Comparison of ENCODE assay signal across 19 cellular contexts in genomic region chr1:160653620-160654016, GRCh38. TPM values are rescaled to one million over a fixed set of nuclear protein-coding genes. Genes with fewer than 3 reads are reported as not detected.
DNase-seq lines count a peak whose midpoint lies in the region; ATAC-seq and TF ChIP-seq lines count a peak whose summit lies in the region.
"Had no signal": no experiment of that assay in that cellular context is flagged by ENCODE, and none has a peak within 500 bp of the region (broad histone marks: within the 10 kb centered on the region; RNA-seq: fewer than 3 reads in every experiment).

No MANE protein-coding gene starts in this region.

- no peak overlapping the region for H3K4me3 ChIP-seq in spleen
- no peak overlapping the region for H3K4me3 ChIP-seq in GM23248
- H3K4me3 ChIP-seq: A549, breast epithelium, ovary, skin epidermis had no signal

- H3F3A ChIP-seq in GM23248 (ENCODE audit: insufficient read depth), result no peaks in the 10 kb centered on the region

- no peak overlapping the region for H3K4me3 Mint-ChIP-seq in activated naive CD8-positive, alpha-beta T cell treated with anti-CD3 and anti-CD28 coated beads, Interleukin-2, amount 10 ng/mL, durations not matched to agents 7 days and 5 days
- H3K4me3 Mint-ChIP-seq in activated naive CD8-positive, alpha-beta T cell treated with anti-CD3 and anti-CD28 coated beads for 36 hours, result no peak overlapping the region
- no peak overlapping the region for H3K4me3 Mint-ChIP-seq in dendritic cell treated with granulocyte-macrophage colony-stimulating factor and Interleukin-4, amounts not matched to agents 40 ng/mL and 50 ng/mL, for 4 days
- H3K4me3 Mint-ChIP-seq: activated naive CD4-positive, alpha-beta T cell treated with anti-CD3 and anti-CD28 coated beads, Interleukin-2, amount 10 ng/mL, durations not matched to agents 7 days and 5 days had no signal

- TF ChIP-seq POLR2A in spleen (IDR thresholded peaks at IDR 0.05), result no peak

- TF ChIP-seq CTCF in spleen (IDR thresholded peaks at IDR 0.05 in 8 of 11, conservative IDR thresholded peaks at IDR 0.05 in 3 of 11), result no peak
- TF ChIP-seq CTCF in GM13976 (IDR thresholded peaks at IDR 0.05; ENCODE audit: borderline replicate concordance, control extremely low read depth, extremely low read depth, insufficient read depth, missing control alignments), result no peak

- H3K36me3 ChIP-seq in spleen (no peaks in the 10 kb centered on the region), GM23248 (ENCODE audit: low read depth) (no peaks in the 10 kb centered on the region)
- H3K36me3 ChIP-seq: breast epithelium, ovary had no signal

- no peaks in the 10 kb centered on the region for H3K9me3 Mint-ChIP-seq in activated naive CD8-positive, alpha-beta T cell treated with anti-CD3 and anti-CD28 coated beads, Interleukin-2, amount 10 ng/mL, durations not matched to agents 7 days and 5 days
- peaks cover 4% of the 10 kb centered on the region for H3K9me3 Mint-ChIP-seq in activated naive CD8-positive, alpha-beta T cell treated with anti-CD3 and anti-CD28 coated beads for 36 hours
- no peaks in the 10 kb centered on the region for H3K9me3 Mint-ChIP-seq in dendritic cell treated with granulocyte-macrophage colony-stimulating factor and Interleukin-4, amounts not matched to agents 40 ng/mL and 50 ng/mL, for 4 days

- peaks cover 55% of the 10 kb centered on the region for H3K4me1 Mint-ChIP-seq in activated naive CD8-positive, alpha-beta T cell treated with anti-CD3 and anti-CD28 coated beads, Interleukin-2, amount 10 ng/mL, durations not matched to agents 7 days and 5 days
- peaks cover 59% of the 10 kb centered on the region for H3K4me1 Mint-ChIP-seq in activated naive CD8-positive, alpha-beta T cell treated with anti-CD3 and anti-CD28 coated beads for 36 hours
- peaks cover 50% of the 10 kb centered on the region for H3K4me1 Mint-ChIP-seq in dendritic cell treated with granulocyte-macrophage colony-stimulating factor and Interleukin-4, amounts not matched to agents 40 ng/mL and 50 ng/mL, for 4 days (ENCODE audit: low read depth)

- no peak overlapping the region for H3K4me2 ChIP-seq in GM23248 (ENCODE audit: unreplicated experiment)
- H3K4me2 ChIP-seq: A549 had no signal

- no peak overlapping the region for H2AFZ ChIP-seq in GM23248

- H3K27me3 Mint-ChIP-seq in activated naive CD8-positive, alpha-beta T cell treated with anti-CD3 and anti-CD28 coated beads, Interleukin-2, amount 10 ng/mL, durations not matched to agents 7 days and 5 days, result no peaks in the 10 kb centered on the region
- H3K27me3 Mint-ChIP-seq in activated naive CD8-positive, alpha-beta T cell treated with anti-CD3 and anti-CD28 coated beads for 36 hours, result no peaks in the 10 kb centered on the region
- no peaks in the 10 kb centered on the region for H3K27me3 Mint-ChIP-seq in dendritic cell treated with granulocyte-macrophage colony-stimulating factor and Interleukin-4, amounts not matched to agents 40 ng/mL and 50 ng/mL, for 4 days
- H3K27me3 Mint-ChIP-seq: activated naive CD4-positive, alpha-beta T cell treated with anti-CD3 and anti-CD28 coated beads, Interleukin-2, amount 10 ng/mL, durations not matched to agents 7 days and 5 days had no signal

- in situ Hi-C loops in GM23248 (cut with MboI) (no loop called here), GM13976 (cut with MboI; ENCODE audit: low sequenced_read_pairs, unreplicated experiment) (no loop called here)

- 71 to 89% (median 81%) methylated on average over 2 of the region's 2 CpGs for WGBS in spleen, 5 donors
- WGBS in GM23248 (ENCODE audit: low coverage in 1 of 2, low lambda C conversion rate in 2 of 2, missing lambda C conversion rate in 2 of 2), 2 experiments, result 14 to 16% methylated on average over 2 of the region's 2 CpGs

- no peak for DNase-seq in activated naive CD8-positive, alpha-beta T cell treated with anti-CD3 and anti-CD28 coated beads, Interleukin-2, amount 10 ng/mL, durations not matched to agents 7 days and 5 days
- no peak for DNase-seq in activated naive CD8-positive, alpha-beta T cell treated with anti-CD3 and anti-CD28 coated beads for 36 hours
- DNase-seq in UCSD-AML1 (lab: John Stamatoyannopoulos, UW; ENCODE audit: unreplicated experiment) (no peak), spleen (no peak), GM23248 (no peak), GM13976 (ENCODE audit: low spot score) (no peak)
- DNase-seq: activated naive CD4-positive, alpha-beta T cell treated with anti-CD3 and anti-CD28 coated beads, Interleukin-2, amount 10 ng/mL, durations not matched to agents 7 days and 5 days; effector memory CD4-positive, alpha-beta T cell; foreskin fibroblast; NCI-H2029; NCI-H774; ovary; SHP77 had no signal

- H4K20me1 ChIP-seq in GM23248 (ENCODE audit: insufficient read depth), result no peaks in the 10 kb centered on the region

- no peaks in the 10 kb centered on the region for H3K9me2 ChIP-seq in GM23248 (ENCODE audit: insufficient read depth)

- H3K27me3 ChIP-seq in spleen (replicated peaks in 1 of 7), result no peaks in the 10 kb centered on the region
- H3K27me3 ChIP-seq in GM23248 (replicated peaks; ENCODE audit: insufficient read depth), result no peaks in the 10 kb centered on the region
- H3K27me3 ChIP-seq: breast epithelium, ovary had no signal

- no peak overlapping the region for H3K9ac ChIP-seq in GM23248

- H3K79me2 ChIP-seq in GM23248 (ENCODE audit: insufficient read depth), result no peaks in the 10 kb centered on the region

- ATAC-seq in activated naive CD8-positive, alpha-beta T cell treated with anti-CD3 and anti-CD28 coated beads, Interleukin-2, amount 10 ng/mL, durations not matched to agents 7 days and 5 days (ENCODE audit: low read depth), result peak; percentile 35
- peak; percentile 39 for ATAC-seq in HG02973 (IDR thresholded peaks at IDR 0.05; ENCODE audit: unreplicated experiment)
- ATAC-seq: A549 had no signal

- peak overlapping the region in 4 of 8 donors; percentile 33 to 76 (median 48) for H3K27ac ChIP-seq in spleen
- H3K27ac ChIP-seq in GM23248, result no peak overlapping the region
- H3K27ac ChIP-seq: A549, breast epithelium, ovary had no signal

- no peaks in the 10 kb centered on the region for H3K9me3 ChIP-seq in spleen
- H3K9me3 ChIP-seq in GM23248 (ENCODE audit: low read depth), result no peaks in the 10 kb centered on the region
- H3K9me3 ChIP-seq: A549, breast epithelium, ovary had no signal

- H3K4me1 ChIP-seq in spleen, result peaks cover 23 to 77% (median 44%) of the 10 kb centered on the region in 6 donors
- no peaks in the 10 kb centered on the region for H3K4me1 ChIP-seq in GM23248 (ENCODE audit: insufficient read depth)
- H3K4me1 ChIP-seq: A549, breast epithelium had no signal

- H3K27ac Mint-ChIP-seq in activated naive CD8-positive, alpha-beta T cell treated with anti-CD3 and anti-CD28 coated beads, Interleukin-2, amount 10 ng/mL, durations not matched to agents 7 days and 5 days, result no peak overlapping the region
- H3K27ac Mint-ChIP-seq in activated naive CD8-positive, alpha-beta T cell treated with anti-CD3 and anti-CD28 coated beads for 36 hours, result no peak overlapping the region
- peak overlapping the region; percentile 52 for H3K27ac Mint-ChIP-seq in dendritic cell treated with granulocyte-macrophage colony-stimulating factor and Interleukin-4, amounts not matched to agents 40 ng/mL and 50 ng/mL, for 4 days

- H3K36me3 Mint-ChIP-seq in activated naive CD8-positive, alpha-beta T cell treated with anti-CD3 and anti-CD28 coated beads, Interleukin-2, amount 10 ng/mL, durations not matched to agents 7 days and 5 days, result peaks cover 20% of the 10 kb centered on the region
- peaks cover 23% of the 10 kb centered on the region for H3K36me3 Mint-ChIP-seq in activated naive CD8-positive, alpha-beta T cell treated with anti-CD3 and anti-CD28 coated beads for 36 hours
- peaks cover 50% of the 10 kb centered on the region for H3K36me3 Mint-ChIP-seq in dendritic cell treated with granulocyte-macrophage colony-stimulating factor and Interleukin-4, amounts not matched to agents 40 ng/mL and 50 ng/mL, for 4 days (ENCODE audit: low read depth)

- POLR2A ChIA-PET in activated naive CD8-positive, alpha-beta T cell treated with anti-CD3 and anti-CD28 coated beads, Interleukin-2, amount 10 ng/mL, durations not matched to agents 7 days and 5 days (lab: Charles Lee), result no interaction called here

- intact Hi-C loops in dendritic cell treated with granulocyte-macrophage colony-stimulating factor and Interleukin-4, amounts not matched to agents 40 ng/mL and 50 ng/mL, for 4 days (cut with micrococcal nuclease), result no loop called here
- intact Hi-C loops in spleen (cut with DNase I; ENCODE audit: low total_unique reads), result no loop called here

RNA-seq across cellular contexts. Expression of gene SLAMF1, which starts 6.8 kb away (rescaled TPM):
- total RNA-seq in activated naive CD8-positive, alpha-beta T cell treated with anti-CD3 and anti-CD28 coated beads, Interleukin-2, amount 10 ng/mL, durations not matched to agents 7 days and 5 days, result 10 to 100 TPM; 41.3 to 42.6 TPM
- total RNA-seq in activated naive CD8-positive, alpha-beta T cell treated with anti-CD3 and anti-CD28 coated beads for 36 hours, result 10 to 100 TPM; 39.8 to 41.6 TPM
- total RNA-seq in spleen, result 10 to 100 TPM in 6 of 7 donors, 1 to 10 TPM in 1; 7.4 to 18.3 (median 11.3) TPM
- polyA plus RNA-seq in spleen (1 to 10 TPM; 2.8 to 3.9 (median 3.2) TPM), GM23248 (2016; fragmentation: Nextera tagmentation; extraction: Ambion mirVana) (not detected in 2 replicates)
- not detected in 2 replicates for total RNA-seq in GM23248 (2014; rRNA removed; shearing (Covaris generic))
- total RNA-seq: MCF 10A had no signal
- polyA plus RNA-seq: A549 had no signal

RNA-seq across cellular contexts. Expression of gene CD48, which starts 58.0 kb away (rescaled TPM):
- total RNA-seq in activated naive CD8-positive, alpha-beta T cell treated with anti-CD3 and anti-CD28 coated beads, Interleukin-2, amount 10 ng/mL, durations not matched to agents 7 days and 5 days, result 100 to 1,000 TPM; 379 to 386 TPM
- 100 to 1,000 TPM; 376 to 385 TPM for total RNA-seq in activated naive CD8-positive, alpha-beta T cell treated with anti-CD3 and anti-CD28 coated beads for 36 hours
- total RNA-seq in spleen, result 100 to 1,000 TPM; 150 to 286 (median 215) TPM
- 100 to 1,000 TPM; 371 to 510 (median 479) TPM for polyA plus RNA-seq in spleen
- total RNA-seq in GM23248 (2014; rRNA removed; shearing (Covaris generic)), result not detected in 2 replicates
- 0.28 TPM in 1 of 2 replicates, not detected in the other for polyA plus RNA-seq in GM23248 (2016; fragmentation: Nextera tagmentation; extraction: Ambion mirVana)
- total RNA-seq: MCF 10A had no signal
- polyA plus RNA-seq: A549 had no signal

Comparison
In these comparisons a context has a peak if more than half of its experiments do, and no peak if none do; other contexts are left out.
1. RNA of gene CD48, which starts 58.0 kb away (total RNA-seq): 379 to 386 TPM in activated naive CD8-positive, alpha-beta T cell treated with anti-CD3 and anti-CD28 coated beads, Interleukin-2, amount 10 ng/mL, durations not matched to agents 7 days and 5 days, 376 to 385 TPM in activated naive CD8-positive, alpha-beta T cell treated with anti-CD3 and anti-CD28 coated beads for 36 hours and 150 to 286 TPM in spleen; not detected in GM23248; every median in the first group is over 100 times any median in the second.